8 cellular contexts compared by ENCODE assay signal in genomic region chr13:57553932-57554331, GRCh38.
"Had no signal": no experiment of that assay in that cellular context is flagged by ENCODE, and none has a peak within 500 bp of the region (broad histone marks: within the 10 kb centered on the region; RNA-seq: fewer than 3 reads in every experiment).

No MANE protein-coding gene starts in this region.

- DNase-seq: GDM1, GF-D8 had no signal

- FAIRE-seq: G401.6, GM12878, GM12891, GM12892, GM18507, GM19239 had no signal

- ATAC-seq: GM12878 had no signal

- H3K4me3 ChIP-seq: GM12878 had no signal
